Comparison of ENCODE assay signal across 11 cellular contexts in genomic region chr11:2522636-2523255, GRCh38.
A peak's percentile ranks its signal among the peaks of the same experiment; 100 is the strongest.
DNase-seq lines count a peak whose midpoint lies in the region; TF ChIP-seq lines count a peak whose summit lies in the region.
"Had no signal": no experiment of that assay in that cellular context is flagged by ENCODE, and none has a peak within 500 bp of the region (broad histone marks: within the 10 kb centered on the region; RNA-seq: fewer than 3 reads in every experiment).

No MANE protein-coding gene starts in this region.

- TF ChIP-seq EP300 in ovary (IDR thresholded peaks at IDR 0.05), result no peak

- H3K27ac ChIP-seq in Peyer's patch, result no peak overlapping the region
- H3K27ac ChIP-seq in ovary, result no peak overlapping the region
- H3K27ac ChIP-seq: skin epidermis had no signal

- intact Hi-C loops in CD14-positive monocyte (cut with micrococcal nuclease), result loop anchor here (10.0 kb wide), 1 partner anchor 328 kb away; no protein-coding TSS in a partner anchor
- intact Hi-C loops in ovary (cut with DNase I), result loop anchor here in 3 of 4 donors (10.0 kb wide), 3 partner anchors 98 to 328 kb away; partner anchors contain the start of genes C11orf21 (in 2 of the 3) and TSPAN32 (in 2 of the 3)

- H3K27ac Mint-ChIP-seq in CD14-positive monocyte, result peak overlapping the region in 1 of 7 donors; percentile 4
- no peak overlapping the region for H3K27ac Mint-ChIP-seq in endothelial cell (ENCODE audit: unreplicated experiment)
- H3K27ac Mint-ChIP-seq in HFFc6, result no peak overlapping the region
- H3K27ac Mint-ChIP-seq: CD8-positive, alpha-beta T cell had no signal

- H3K36me3 ChIP-seq in Peyer's patch (no peaks in the 10 kb centered on the region), ovary (no peaks in the 10 kb centered on the region)

- H3K9me3 Mint-ChIP-seq in CD14-positive monocyte (no peaks in the 10 kb centered on the region), endothelial cell (ENCODE audit: unreplicated experiment) (no peaks in the 10 kb centered on the region), HFFc6 (no peaks in the 10 kb centered on the region)
- H3K9me3 Mint-ChIP-seq: CD8-positive, alpha-beta T cell had no signal

- H3K27me3 ChIP-seq in Peyer's patch, result no peaks in the 10 kb centered on the region
- H3K27me3 ChIP-seq in ovary, result no peaks in the 10 kb centered on the region

- H3K27me3 Mint-ChIP-seq in CD14-positive monocyte (ENCODE audit: low read depth in 3 of 3) (peaks cover 0 to 2% (median 2%) of the 10 kb centered on the region in 3 donors), endothelial cell (ENCODE audit: unreplicated experiment) (peaks cover 9% of the 10 kb centered on the region), HFFc6 (ENCODE audit: insufficient read depth) (peaks cover 34% of the 10 kb centered on the region)

- TF ChIP-seq POLR2A in Peyer's patch (IDR thresholded peaks at IDR 0.05) (no peak), ovary (IDR thresholded peaks at IDR 0.05) (no peak)

- peaks cover 35 to 58% of the 10 kb centered on the region in 2 donors for H3K36me3 Mint-ChIP-seq in CD14-positive monocyte
- no peaks in the 10 kb centered on the region for H3K36me3 Mint-ChIP-seq in endothelial cell (ENCODE audit: low read depth, unreplicated experiment)
- H3K36me3 Mint-ChIP-seq in HFFc6 (ENCODE audit: low read depth), result no peaks in the 10 kb centered on the region

- peaks cover 0 to 23% (median 17%) of the 10 kb centered on the region in 4 donors for H3K4me1 ChIP-seq in Peyer's patch
- no peaks in the 10 kb centered on the region for H3K4me1 ChIP-seq in ovary (ENCODE audit: insufficient read depth)

- H3K4me3 ChIP-seq in Peyer's patch (no peak overlapping the region), ovary (no peak overlapping the region)
- H3K4me3 ChIP-seq: skin epidermis had no signal

- DNase-seq in CD14-positive monocyte (ENCODE audit: low spot score), result peak; percentile 16
- peak in 2 of 3 donors; percentile 37 to 43 for DNase-seq in Peyer's patch
- DNase-seq in endothelial cell (ENCODE audit: low spot score), result peak; percentile 1
- DNase-seq in ovary, result peak in 4 of 5 donors; percentile 4 to 23 (median 8)
- DNase-seq in NCI-H2171 treated with DMSO at 0.1 percent for 48 hours (lab: John Stamatoyannopoulos, UW), result no peak
- no peak for DNase-seq in HFFc6
- no peak for DNase-seq in central memory CD4-positive, alpha-beta T cell
- DNase-seq in NCI-H524 treated with DMSO at 0.1 percent for 48 hours (lab: John Stamatoyannopoulos, UW), result no peak
- DNase-seq: NCI-H2081 had no signal

- TF ChIP-seq CTCF in CD14-positive monocyte (IDR thresholded peaks at IDR 0.05), result no peak
- no peak for TF ChIP-seq CTCF in Peyer's patch (IDR thresholded peaks at IDR 0.05)
- TF ChIP-seq CTCF in endothelial cell (IDR thresholded peaks at IDR 0.05; ENCODE audit: unreplicated experiment), result no peak
- TF ChIP-seq CTCF in ovary (IDR thresholded peaks at IDR 0.05), result no peak
- TF ChIP-seq CTCF in HFFc6 (IDR thresholded peaks at IDR 0.05), result no peak

- 72 to 83% (median 77%) methylated on average over 17 of the region's 17 CpGs for WGBS in ovary, 3 donors

- H3K9me3 ChIP-seq in Peyer's patch, result no peaks in the 10 kb centered on the region
- H3K9me3 ChIP-seq in ovary, result no peaks in the 10 kb centered on the region

- no peak overlapping the region for H3K4me3 Mint-ChIP-seq in CD14-positive monocyte
- H3K4me3 Mint-ChIP-seq in endothelial cell (ENCODE audit: unreplicated experiment), result no peak overlapping the region
- H3K4me3 Mint-ChIP-seq in HFFc6, result no peak overlapping the region
- H3K4me3 Mint-ChIP-seq: CD8-positive, alpha-beta T cell had no signal

- H3K4me1 Mint-ChIP-seq in CD14-positive monocyte (peaks cover 41% of the 10 kb centered on the region), endothelial cell (ENCODE audit: unreplicated experiment) (no peaks in the 10 kb centered on the region), HFFc6 (ENCODE audit: low read depth) (no peaks in the 10 kb centered on the region)

Comparison
In these comparisons a context has a peak if more than half of its experiments do, and no peak if none do; other contexts are left out.
1. DNase-seq: peak in CD14-positive monocyte (single experiment), Peyer's patch (2 of 3), endothelial cell (single experiment) and ovary (4 of 5); none in NCI-H2171 treated with DMSO at 0.1 percent for 48 hours (single experiment), HFFc6 (single experiment), central memory CD4-positive, alpha-beta T cell (single experiment) and NCI-H524 treated with DMSO at 0.1 percent for 48 hours (single experiment).